ENCODE assay signal across 16 cellular contexts in genomic region chr22:26691377-26691716, GRCh38. TPM values are rescaled to one million over a fixed set of nuclear protein-coding genes. Genes with fewer than 3 reads are reported as not detected.
A peak's percentile ranks its signal among the peaks of the same experiment; 100 is the strongest.
DNase-seq lines count a peak whose midpoint lies in the region; ATAC-seq lines count a peak whose summit lies in the region.
"Had no signal": no experiment of that assay in that cellular context is flagged by ENCODE, and none has a peak within 500 bp of the region (broad histone marks: within the 10 kb centered on the region; RNA-seq: fewer than 3 reads in every experiment).

No MANE protein-coding gene starts in this region.

- no peaks in the 10 kb centered on the region for H3F3A ChIP-seq in GM23248 (ENCODE audit: insufficient read depth)

- H2AFZ ChIP-seq in GM23248 = no peak overlapping the region

- CTCF ChIA-PET in CD8-positive, alpha-beta memory T cell (lab: Charles Lee) = interaction anchor here (1.4 kb wide), 1 partner anchor 13 kb away, joined by 3 read pairs; no protein-coding TSS in a partner anchor

- in situ Hi-C loops in GM23248 (cut with MboI) = no loop called here

- H3K27me3 Mint-ChIP-seq in activated T-cell treated with anti-CD3 and anti-CD28 coated beads, Interleukin-2, amount 50 U/mL, for 4 hours (ENCODE audit: low read depth) = no peaks in the 10 kb centered on the region
- H3K27me3 Mint-ChIP-seq in CD8-positive, alpha-beta memory T cell = no peaks in the 10 kb centered on the region
- H3K27me3 Mint-ChIP-seq in effector memory CD8-positive, alpha-beta T cell = no peaks in the 10 kb centered on the region

- peak overlapping the region in 7 of 8 donors; percentile 25 to 91 (median 74) for H3K27ac Mint-ChIP-seq in CD8-positive, alpha-beta memory T cell
- peak overlapping the region; percentile 36 to 88 for H3K27ac Mint-ChIP-seq in effector memory CD8-positive, alpha-beta T cell

- H3K4me1 Mint-ChIP-seq in activated T-cell treated with anti-CD3 and anti-CD28 coated beads, Interleukin-2, amount 50 U/mL, for 4 hours (ENCODE audit: low read depth) = peaks cover 52% of the 10 kb centered on the region
- H3K4me1 Mint-ChIP-seq in CD8-positive, alpha-beta memory T cell = peaks cover 60 to 90% (median 84%) of the 10 kb centered on the region in 3 donors
- peaks cover 34 to 59% of the 10 kb centered on the region in 2 donors for H3K4me1 Mint-ChIP-seq in effector memory CD8-positive, alpha-beta T cell (ENCODE audit: low read depth in 2 of 2)

- peaks cover 19 to 74% (median 53%) of the 10 kb centered on the region in 11 experiments; a peak in 18 of 22 replicates for H4K20me1 ChIP-seq in BLaER1 treated with 17β-estradiol and CSF1 and Interleukin-3, amounts not matched to agents 10 nM and 100 nM
- no peaks in the 10 kb centered on the region for H4K20me1 ChIP-seq in GM23248 (ENCODE audit: insufficient read depth)

- DNase-seq in activated T-cell treated with anti-CD3 and anti-CD28 coated beads, Interleukin-2, amount 50 U/mL, for 4 hours = no peak
- DNase-seq in activated T-cell treated with anti-CD3 and anti-CD28 coated beads, Interleukin-2, amount 50 U/mL, for 48 hours = no peak
- DNase-seq in CD8-positive, alpha-beta memory T cell = no peak
- no peak for DNase-seq in effector memory CD8-positive, alpha-beta T cell
- DNase-seq in GM23248 = no peak
- DNase-seq in hippocampal formation (lab: John Stamatoyannopoulos, UW) = no peak
- no peak for DNase-seq in NCI-H774 (lab: John Stamatoyannopoulos, UW)
- DNase-seq: DND-41, KBM-7, NCI-H1417 treated with DMSO at 0.1 percent for 48 hours, NCI-H1930, NCI-H446 treated with DMSO at 0.1 percent for 48 hours had no signal

- H3K4me1 ChIP-seq in BLaER1 treated with 17β-estradiol and CSF1 and Interleukin-3, amounts not matched to agents 10 nM and 100 nM = peaks cover 16 to 48% (median 31%) of the 10 kb centered on the region in 10 experiments
- peaks cover 28% of the 10 kb centered on the region for H3K4me1 ChIP-seq in CD8-positive, alpha-beta memory T cell (ENCODE audit: insufficient read depth, low read length)
- no peaks in the 10 kb centered on the region for H3K4me1 ChIP-seq in GM23248 (ENCODE audit: insufficient read depth)

- no peaks in the 10 kb centered on the region for H3K9me2 ChIP-seq in GM23248 (ENCODE audit: insufficient read depth)

- peaks cover 36% of the 10 kb centered on the region; the same call in 1 of the 2 replicates for H3K79me2 ChIP-seq in GM23248 (ENCODE audit: insufficient read depth)

- H3K27ac ChIP-seq in BLaER1 treated with 17β-estradiol and CSF1 and Interleukin-3, amounts not matched to agents 10 nM and 100 nM = no peak overlapping the region
- no peak overlapping the region for H3K27ac ChIP-seq in CD8-positive, alpha-beta memory T cell (ENCODE audit: low read depth, low read length)
- no peak overlapping the region for H3K27ac ChIP-seq in GM23248
- H3K27ac ChIP-seq: RWPE1 had no signal

- H3K27me3 ChIP-seq in BLaER1 treated with 17β-estradiol and CSF1 and Interleukin-3, amounts not matched to agents 10 nM and 100 nM = no peaks in the 10 kb centered on the region
- no peaks in the 10 kb centered on the region for H3K27me3 ChIP-seq in CD8-positive, alpha-beta memory T cell (ENCODE audit: insufficient read depth, low read length, poor library complexity, severe bottlenecking)
- H3K27me3 ChIP-seq in GM23248 (replicated peaks; ENCODE audit: insufficient read depth) = no peaks in the 10 kb centered on the region

- H3K36me3 Mint-ChIP-seq in activated T-cell treated with anti-CD3 and anti-CD28 coated beads, Interleukin-2, amount 50 U/mL, for 4 hours (ENCODE audit: insufficient read depth) = peaks cover 48% of the 10 kb centered on the region
- peaks cover 17 to 74% (median 17%) of the 10 kb centered on the region in 3 donors for H3K36me3 Mint-ChIP-seq in CD8-positive, alpha-beta memory T cell
- H3K36me3 Mint-ChIP-seq in effector memory CD8-positive, alpha-beta T cell (ENCODE audit: insufficient read depth) = peaks cover 26% of the 10 kb centered on the region

- whole genome bisulfite sequencing in GM23248 (ENCODE audit: low coverage in 1 of 2, low lambda C conversion rate in 2 of 2, missing lambda C conversion rate in 2 of 2), 2 experiments = 63 to 65% methylated on average over 6 of the region's 6 CpGs

- H3K4me2 ChIP-seq in BLaER1 treated with 17β-estradiol and CSF1 and Interleukin-3, amounts not matched to agents 10 nM and 100 nM = peak overlapping the region; percentile 18 to 80 (median 71); a peak in 21 of 22 replicates
- H3K4me2 ChIP-seq in GM23248 (ENCODE audit: unreplicated experiment) = no peak overlapping the region

- peaks cover 3% of the 10 kb centered on the region for H3K9me3 Mint-ChIP-seq in activated T-cell treated with anti-CD3 and anti-CD28 coated beads, Interleukin-2, amount 50 U/mL, for 4 hours
- H3K9me3 Mint-ChIP-seq in CD8-positive, alpha-beta memory T cell = peaks cover 0 to 6% (median 0%) of the 10 kb centered on the region in 5 donors
- H3K9me3 Mint-ChIP-seq in effector memory CD8-positive, alpha-beta T cell = no peaks in the 10 kb centered on the region

- H3K36me3 ChIP-seq in BLaER1 treated with 17β-estradiol and CSF1 and Interleukin-3, amounts not matched to agents 10 nM and 100 nM = peaks cover 41 to 60% (median 50%) of the 10 kb centered on the region in 11 experiments
- no peaks in the 10 kb centered on the region for H3K36me3 ChIP-seq in CD8-positive, alpha-beta memory T cell (ENCODE audit: insufficient read depth, low read length)
- H3K36me3 ChIP-seq in GM23248 (ENCODE audit: low read depth) = peaks cover 4% of the 10 kb centered on the region; the same call in 1 of the 2 replicates

- no peak overlapping the region for H3K9ac ChIP-seq in BLaER1 treated with 17β-estradiol and CSF1 and Interleukin-3, amounts not matched to agents 10 nM and 100 nM
- H3K9ac ChIP-seq in GM23248 = no peak overlapping the region

- H3K4me3 ChIP-seq in BLaER1 treated with 17β-estradiol and CSF1 and Interleukin-3, amounts not matched to agents 10 nM and 100 nM = peak overlapping the region in 2 of 10 experiments; percentile 2 to 29; a peak in 3 of 20 replicates
- H3K4me3 ChIP-seq in CD8-positive, alpha-beta memory T cell (ENCODE audit: low read length) = no peak overlapping the region
- no peak overlapping the region for H3K4me3 ChIP-seq in GM23248

- peaks cover 7 to 36% (median 23%) of the 10 kb centered on the region in 11 experiments; a peak in 21 of 22 replicates for H3K9me3 ChIP-seq in BLaER1 treated with 17β-estradiol and CSF1 and Interleukin-3, amounts not matched to agents 10 nM and 100 nM (replicated peaks in 1 of 11)
- H3K9me3 ChIP-seq in CD8-positive, alpha-beta memory T cell (ENCODE audit: low read length) = no peaks in the 10 kb centered on the region
- H3K9me3 ChIP-seq in GM23248 (ENCODE audit: low read depth) = no peaks in the 10 kb centered on the region

- peak overlapping the region; percentile 22 for H3K4me3 Mint-ChIP-seq in activated T-cell treated with anti-CD3 and anti-CD28 coated beads, Interleukin-2, amount 50 U/mL, for 4 hours
- H3K4me3 Mint-ChIP-seq in CD8-positive, alpha-beta memory T cell = peak overlapping the region; percentile 31 to 72 (median 69)
- H3K4me3 Mint-ChIP-seq in effector memory CD8-positive, alpha-beta T cell = peak overlapping the region; percentile 42 to 61
- H3K4me3 Mint-ChIP-seq: CD14-positive monocyte had no signal

- POLR2A ChIA-PET in CD8-positive, alpha-beta memory T cell (lab: Charles Lee) = no interaction called here

- no peak for ATAC-seq in activated T-cell treated with anti-CD3 and anti-CD28 coated beads, Interleukin-2, amount 50 U/mL, for 4 hours
- ATAC-seq in effector memory CD8-positive, alpha-beta T cell (replicated peaks) = no peak
- ATAC-seq: HCT116 had no signal

RNA-seq across cellular contexts. Expression of gene MIAT, which starts 34.0 kb away (rescaled TPM):
- total RNA-seq in activated T-cell treated with anti-CD3 and anti-CD28 coated beads, Interleukin-2, amount 50 U/mL, for 4 hours = 10 to 100 TPM in 1 of 3 donors, 1 to 10 TPM in 2; 3.4 to 11.4 (median 9.8) TPM
- total RNA-seq in CD8-positive, alpha-beta memory T cell = 10 to 100 TPM; 52.2 to 57.5 TPM
- 3.9 TPM for polyA plus RNA-seq in CD8-positive, alpha-beta memory T cell
- 0.43 and 0.63 TPM in 2 replicates for total RNA-seq in GM23248 (2014; rRNA removed; shearing (Covaris generic))
- polyA plus RNA-seq in GM23248 (2016; fragmentation: Nextera tagmentation; extraction: Ambion mirVana) = 0.05 and 0.23 TPM in 2 replicates

Comparison
In these comparisons a context has a peak if more than half of its experiments do, and no peak if none do; other contexts are left out.
1. RNA of gene MIAT, which starts 34.0 kb away (total RNA-seq): 52.2 to 57.5 TPM in CD8-positive, alpha-beta memory T cell; 3.4 to 11.4 TPM in activated T-cell treated with anti-CD3 and anti-CD28 coated beads, Interleukin-2, amount 50 U/mL, for 4 hours and 0.43 to 0.63 TPM in GM23248; every median in the first group is over 4 times any median in the second.
2. Peak in every context shown above with its lines, with median percentiles within 50 percentile points of each other: H3K4me3 Mint-ChIP-seq.